In the genomic region with DNA sequence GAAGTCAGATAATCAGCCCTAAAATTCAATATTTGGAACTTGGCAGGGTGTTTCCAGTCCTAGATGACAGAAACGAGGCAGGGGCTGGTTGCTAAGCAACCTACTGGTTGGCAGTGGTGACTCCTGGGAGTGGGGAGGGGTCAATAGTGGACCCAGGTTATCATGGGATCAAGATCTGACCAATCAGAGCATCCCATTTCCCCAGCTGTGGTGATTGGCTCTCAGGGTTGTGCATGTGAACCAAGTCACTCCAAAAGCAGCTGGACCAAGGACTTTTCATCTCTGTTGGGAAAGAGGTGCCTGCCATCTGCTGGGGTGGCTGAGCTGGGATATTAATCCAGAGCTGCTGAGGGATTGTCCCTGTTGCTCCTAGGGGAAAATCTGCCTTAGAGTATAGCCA, we compare ENCODE assay signal across 15 cellular contexts.
DNase-seq lines count a peak whose midpoint lies in the region; ATAC-seq, FAIRE-seq and TF ChIP-seq lines count a peak whose summit lies in the region.
"Had no signal": no experiment of that assay in that cellular context is flagged by ENCODE, and none has a peak within 500 bp of the region (broad histone marks: within the 10 kb centered on the region; RNA-seq: fewer than 3 reads in every experiment).

No MANE protein-coding gene starts in this region.

- no peaks in the 10 kb centered on the region for H3K9me3 ChIP-seq in A549
- no peaks in the 10 kb centered on the region for H3K9me3 ChIP-seq in CD4-positive, alpha-beta memory T cell (ENCODE audit: control insufficient read depth in 1 of 2, low read length in 2 of 2)
- H3K9me3 ChIP-seq: gastroesophageal sphincter had no signal

- peaks cover 2 to 8% of the 10 kb centered on the region in 2 donors for H3K27me3 Mint-ChIP-seq in CD4-positive, alpha-beta memory T cell
- H3K27me3 Mint-ChIP-seq: stimulated activated naive CD8-positive, alpha-beta T cell treated with anti-CD3 and anti-CD28 coated beads, Interleukin-15, Interleukin-2, amounts not matched to agents 100 ng/mL and 50 ng/mL, for 24 hours had no signal

- TF ChIP-seq RAD21 in A549 (conservative IDR thresholded peaks at IDR 0.05 in 1 of 2, IDR thresholded peaks at IDR 0.05 in 1 of 2), result peak in 1 of 2 experiments; percentile 40; a peak in 2 of 5 replicates

- no peaks in the 10 kb centered on the region for H3K4me1 ChIP-seq in A549
- no peaks in the 10 kb centered on the region for H3K4me1 ChIP-seq in CD4-positive, alpha-beta memory T cell (ENCODE audit: insufficient read depth, low read length)
- H3K4me1 ChIP-seq: gastroesophageal sphincter had no signal

- ATAC-seq in A549 (peak; percentile 15 to 71; a peak in 3 of 6 replicates), GM21737 (IDR thresholded peaks at IDR 0.05; ENCODE audit: unreplicated experiment) (no peak)
- ATAC-seq: gastroesophageal sphincter, left cardiac atrium had no signal

- H3K4me1 Mint-ChIP-seq in CD4-positive, alpha-beta memory T cell, result no peaks in the 10 kb centered on the region

- intact Hi-C loops in CD4-positive, alpha-beta memory T cell (cut with micrococcal nuclease), result no loop called here

- H3K36me3 ChIP-seq in CD4-positive, alpha-beta memory T cell (ENCODE audit: insufficient read depth, low read length), result no peaks in the 10 kb centered on the region
- H3K36me3 ChIP-seq: gastroesophageal sphincter had no signal

- no peaks in the 10 kb centered on the region for H3K9me3 Mint-ChIP-seq in CD4-positive, alpha-beta memory T cell
- H3K9me3 Mint-ChIP-seq: stimulated activated naive CD8-positive, alpha-beta T cell treated with anti-CD3 and anti-CD28 coated beads, Interleukin-15, Interleukin-2, amounts not matched to agents 100 ng/mL and 50 ng/mL, for 24 hours had no signal

- H3K27me3 ChIP-seq in CD4-positive, alpha-beta memory T cell (ENCODE audit: insufficient read depth, low read length), result no peaks in the 10 kb centered on the region
- H3K27me3 ChIP-seq: gastroesophageal sphincter had no signal

- H3K36me3 Mint-ChIP-seq in CD4-positive, alpha-beta memory T cell, result no peaks in the 10 kb centered on the region

- POLR2A ChIA-PET in A549 (lab: Yijun Ruan, JAX), result no interaction called here
- POLR2A ChIA-PET in CD4-positive, alpha-beta memory T cell (lab: Charles Lee; ENCODE audit: partially characterized antibody), result no interaction called here

- WGBS in A549 (ENCODE audit: missing lambda C conversion rate), result 0% methylated on average over 1 of the region's 1 CpG

- no peak for TF ChIP-seq POLR2A in A549 (IDR thresholded peaks at IDR 0.05; ENCODE audit: low read length)

- no peak overlapping the region for H3K4me2 ChIP-seq in A549

- TF ChIP-seq CTCF in A549 (IDR thresholded peaks at IDR 0.05) (no peak), GM12865 (IDR thresholded peaks at IDR 0.05; ENCODE audit: insufficient read depth, low read depth, low read length, missing control alignments) (no peak), cardiac fibroblast (IDR thresholded peaks at IDR 0.05; ENCODE audit: low read depth, low read length) (no peak)

- TF ChIP-seq EP300 in A549 (IDR thresholded peaks at IDR 0.05), result no peak

- CTCF ChIA-PET in A549 (lab: Yijun Ruan, JAX), result interaction anchor here (0.9 to 1.1 kb wide), 4 partner anchors 8 to 1378 kb away, joined by 3 to 4 read pairs (median 3); no protein-coding TSS in a partner anchor
- CTCF ChIA-PET in CD4-positive, alpha-beta memory T cell (lab: Charles Lee; ENCODE audit: partially characterized antibody), result no interaction called here

- H3K4me3 Mint-ChIP-seq in CD4-positive, alpha-beta memory T cell, result no peak overlapping the region
- H3K4me3 Mint-ChIP-seq: stimulated activated naive CD8-positive, alpha-beta T cell treated with anti-CD3 and anti-CD28 coated beads, Interleukin-15, Interleukin-2, amounts not matched to agents 100 ng/mL and 50 ng/mL, for 24 hours had no signal

- H3K4me3 ChIP-seq in A549 (no peak overlapping the region), GM12865 (ENCODE audit: low read depth, low read length) (no peak overlapping the region), cardiac fibroblast (replicated peaks in 1 of 2; ENCODE audit: low read depth in 2 of 2, low read length in 2 of 2) (no peak overlapping the region)
- no peak overlapping the region for H3K4me3 ChIP-seq in CD4-positive, alpha-beta memory T cell (ENCODE audit: low read length in 2 of 2)
- H3K4me3 ChIP-seq: gastroesophageal sphincter had no signal

- H3K27ac Mint-ChIP-seq in CD4-positive, alpha-beta memory T cell, result no peak overlapping the region
- H3K27ac Mint-ChIP-seq: stimulated activated naive CD8-positive, alpha-beta T cell treated with anti-CD3 and anti-CD28 coated beads, Interleukin-15, Interleukin-2, amounts not matched to agents 100 ng/mL and 50 ng/mL, for 24 hours had no signal

- DNase-seq in A549 (ENCODE audit: low read depth in 1 of 2, low spot score in 1 of 2) (peak; percentile 29 to 68), GM12865 (ENCODE audit: low read depth) (peak; percentile 24), NCI-H446 (lab: John Stamatoyannopoulos, UW) (peak; percentile 45 to 62), cardiac fibroblast (ENCODE audit: low read depth in 2 of 2) (peak; percentile 7 to 13), mucosa of gallbladder (ENCODE audit: low spot score) (no peak)
- no peak for DNase-seq in stimulated activated CD8-positive, alpha-beta memory T cell treated with anti-CD3 and anti-CD28 coated beads, Interleukin-4, amount 100 ng/mL, for 48 hours
- no peak for DNase-seq in CD4-positive, alpha-beta memory T cell
- DNase-seq: activated CD4-positive, CD25-positive, alpha-beta regulatory T cell; GF-D8; KBM-7; left cardiac atrium; NCI-H510A treated with DMSO at 0.1 percent for 48 hours had no signal

- no peak for FAIRE-seq in A549 (lab: Jason Lieb, UNC)

- H3K27ac ChIP-seq in A549, result no peak overlapping the region
- no peak overlapping the region for H3K27ac ChIP-seq in CD4-positive, alpha-beta memory T cell (ENCODE audit: low read depth, low read length)
- H3K27ac ChIP-seq: gastroesophageal sphincter had no signal

TF ChIP-seq in A549, 52 proteins besides CTCF, POLR2A, EP300 and RAD21:
- no peak for TF ChIP-seq HOXB13 (CRISPR knock-in tag; IDR thresholded peaks at IDR 0.05; ENCODE audit: low read depth)
- TF ChIP-seq GATA3 (IDR thresholded peaks at IDR 0.05; ENCODE audit: borderline replicate concordance), result no peak
- no peak for TF ChIP-seq ZSCAN20 (CRISPR knock-in tag; IDR thresholded peaks at IDR 0.05)

Comparison
In these comparisons a context has a peak if more than half of its experiments do, and no peak if none do; other contexts are left out.
1. DNase-seq: peak in A549 (2 of 2), GM12865 (single experiment), NCI-H446 (2 of 2) and cardiac fibroblast (2 of 2); none in mucosa of gallbladder (single experiment), stimulated activated CD8-positive, alpha-beta memory T cell treated with anti-CD3 and anti-CD28 coated beads, Interleukin-4, amount 100 ng/mL, for 48 hours (single experiment) and CD4-positive, alpha-beta memory T cell (0 of 5).